Comparison of ENCODE assay signal across 8 cellular contexts in the genomic region with DNA sequence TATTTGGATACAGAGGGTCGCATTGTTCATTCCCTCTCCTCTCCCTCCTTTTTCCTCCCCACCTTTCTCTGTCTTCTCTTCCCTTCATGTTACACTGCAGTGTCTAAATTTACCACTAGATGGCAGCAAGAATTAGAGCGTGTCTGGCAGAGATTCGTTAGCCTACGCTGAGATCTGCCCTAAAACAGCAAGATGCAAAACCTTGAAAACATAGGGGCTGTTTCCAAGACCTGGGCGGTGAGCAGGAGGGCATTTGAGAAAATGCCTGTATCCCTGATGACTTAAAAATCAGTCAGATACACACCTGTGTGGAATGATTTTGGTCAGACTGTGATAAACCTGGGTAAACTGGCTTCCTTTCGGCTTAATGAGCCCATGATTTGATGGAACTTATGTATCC.
A peak's percentile ranks its signal among the peaks of the same experiment; 100 is the strongest.
DNase-seq lines count a peak whose midpoint lies in the region; ATAC-seq, FAIRE-seq and TF ChIP-seq lines count a peak whose summit lies in the region.

No MANE protein-coding gene starts in this region.

- no peak overlapping the region for H3K4me3 ChIP-seq in DND-41 (ENCODE audit: low read depth in 1 of 2, low read length in 2 of 2)
- no peak overlapping the region for H3K4me3 ChIP-seq in retinal pigment epithelial cell (ENCODE audit: low read length)

- H3K27ac Mint-ChIP-seq in activated naive CD8-positive, alpha-beta T cell treated with anti-CD3 and anti-CD28 coated beads, Interleukin-2, amount 10 ng/mL, durations not matched to agents 7 days and 5 days: no peak overlapping the region

- H3K36me3 ChIP-seq in DND-41 (ENCODE audit: insufficient read depth, low read length): no peaks in the 10 kb centered on the region

- H3K9me3 Mint-ChIP-seq in activated naive CD8-positive, alpha-beta T cell treated with anti-CD3 and anti-CD28 coated beads, Interleukin-2, amount 10 ng/mL, durations not matched to agents 7 days and 5 days: no peaks in the 10 kb centered on the region

- ATAC-seq in DND-41 (ENCODE audit: insufficient read depth, low read depth) (peak; percentile 96), GM21423 (IDR thresholded peaks at IDR 0.05; ENCODE audit: unreplicated experiment) (peak; percentile 65), left ventricle myocardium superior (peak; percentile 73)
- ATAC-seq in activated naive CD8-positive, alpha-beta T cell treated with anti-CD3 and anti-CD28 coated beads, Interleukin-2, amount 10 ng/mL, durations not matched to agents 7 days and 5 days (ENCODE audit: low read depth): peak; percentile 63

- H3K36me3 Mint-ChIP-seq in activated naive CD8-positive, alpha-beta T cell treated with anti-CD3 and anti-CD28 coated beads, Interleukin-2, amount 10 ng/mL, durations not matched to agents 7 days and 5 days: no peaks in the 10 kb centered on the region

- peaks cover 28% of the 10 kb centered on the region for H3K4me1 ChIP-seq in DND-41 (ENCODE audit: insufficient read depth, low read length)

- no peak overlapping the region for H3K4me3 Mint-ChIP-seq in activated naive CD8-positive, alpha-beta T cell treated with anti-CD3 and anti-CD28 coated beads, Interleukin-2, amount 10 ng/mL, durations not matched to agents 7 days and 5 days

- TF ChIP-seq CTCF in DND-41 (IDR thresholded peaks at IDR 0.05; ENCODE audit: borderline replicate concordance, extremely low read depth, low read length, poor library complexity, severe bottlenecking): peak; percentile 100
- peak; percentile 95 for TF ChIP-seq CTCF in retinal pigment epithelial cell (conservative IDR thresholded peaks at IDR 0.05; ENCODE audit: low read depth, low read length)

- in situ Hi-C loops in KBM-7 (cut with MboI; ENCODE audit: low pct_unique_long_range_greater_than_20kb, low sequenced_read_pairs): no loop called here

- no peaks in the 10 kb centered on the region for H3K9me3 ChIP-seq in DND-41 (ENCODE audit: insufficient read depth, low read length, severe bottlenecking)

- intact Hi-C loops in left ventricle myocardium superior (cut with micrococcal nuclease): no loop called here

- H3K27me3 ChIP-seq in DND-41 (ENCODE audit: insufficient read depth, low read length, poor library complexity): no peaks in the 10 kb centered on the region

- peak overlapping the region; percentile 43 for H2AFZ ChIP-seq in DND-41 (ENCODE audit: low read depth, low read length)

- H3K79me2 ChIP-seq in DND-41 (ENCODE audit: insufficient read depth, low read length): no peaks in the 10 kb centered on the region

- H3K27ac ChIP-seq in DND-41 (ENCODE audit: low read length): peak overlapping the region; percentile 33; the same call in 1 of the 2 replicates

- no peaks in the 10 kb centered on the region for H3K27me3 Mint-ChIP-seq in activated naive CD8-positive, alpha-beta T cell treated with anti-CD3 and anti-CD28 coated beads, Interleukin-2, amount 10 ng/mL, durations not matched to agents 7 days and 5 days

- peak overlapping the region; percentile 40 for H3K4me2 ChIP-seq in DND-41 (ENCODE audit: insufficient read depth, low read length)

- DNase-seq in DND-41: peak; percentile 72
- DNase-seq in KBM-7: peak; percentile 72
- DNase-seq in RCC 7860 (ENCODE audit: low spot score): peak; percentile 51
- no peak for DNase-seq in activated naive CD8-positive, alpha-beta T cell treated with anti-CD3 and anti-CD28 coated beads, Interleukin-2, amount 10 ng/mL, durations not matched to agents 7 days and 5 days
- no peak for DNase-seq in left ventricle myocardium superior
- no peak for DNase-seq in retinal pigment epithelial cell (ENCODE audit: low read depth)
- DNase-seq in NCI-H187 treated with DMSO at 0.1 percent for 48 hours (lab: John Stamatoyannopoulos, UW): no peak

- POLR2A ChIA-PET in activated naive CD8-positive, alpha-beta T cell treated with anti-CD3 and anti-CD28 coated beads, Interleukin-2, amount 10 ng/mL, durations not matched to agents 7 days and 5 days (lab: Charles Lee): no interaction called here

- no peak overlapping the region; the same call in 1 of the 2 replicates for H3K9ac ChIP-seq in DND-41 (ENCODE audit: low read depth, low read length)

- H4K20me1 ChIP-seq in DND-41 (ENCODE audit: insufficient read depth, low read length): no peaks in the 10 kb centered on the region

- no peaks in the 10 kb centered on the region for H3K4me1 Mint-ChIP-seq in activated naive CD8-positive, alpha-beta T cell treated with anti-CD3 and anti-CD28 coated beads, Interleukin-2, amount 10 ng/mL, durations not matched to agents 7 days and 5 days

- FAIRE-seq in RCC 7860 (lab: Jason Lieb, UNC): peak; percentile 11

Comparison
In these comparisons a context has a peak if more than half of its experiments do, and no peak if none do; other contexts are left out.
1. DNase-seq: peak in DND-41 (single experiment), KBM-7 (single experiment) and RCC 7860 (single experiment); none in activated naive CD8-positive, alpha-beta T cell treated with anti-CD3 and anti-CD28 coated beads, Interleukin-2, amount 10 ng/mL, durations not matched to agents 7 days and 5 days (single experiment), left ventricle myocardium superior (single experiment), retinal pigment epithelial cell (single experiment) and NCI-H187 treated with DMSO at 0.1 percent for 48 hours (single experiment).
2. Peak in every context shown above with its lines, with median percentiles within 50 percentile points of each other: ATAC-seq.